ENCODE assay signal across 8 cellular contexts in genomic region chr1:248858096-248858890, GRCh38. TPM values are rescaled to one million over a fixed set of nuclear protein-coding genes. Genes with fewer than 3 reads are reported as not detected.
A peak's percentile ranks its signal among the peaks of the same experiment; 100 is the strongest.
DNase-seq lines count a peak whose midpoint lies in the region; ATAC-seq and TF ChIP-seq lines count a peak whose summit lies in the region.

No MANE protein-coding gene starts in this region.

- DNase-seq in NCI-H526 (lab: John Stamatoyannopoulos, UW), result peak; percentile 19 to 75
- DNase-seq in NCI-H526 treated with DMSO at 0.1 percent for 48 hours (lab: John Stamatoyannopoulos, UW), result no peak
- DNase-seq in RPMI8226, result peak; percentile 87
- peak in 1 of 3 donors; percentile 30 for DNase-seq in immature natural killer cell

- H3K27me3 Mint-ChIP-seq in brain (peaks cover 10% of the 10 kb centered on the region), immature natural killer cell (ENCODE audit: low read depth in 3 of 3) (peaks cover 12 to 20% (median 16%) of the 10 kb centered on the region in 3 donors)

- no peaks in the 10 kb centered on the region for H3K9me3 ChIP-seq in HUES64 (ENCODE audit: insufficient read depth, low read depth, low read length)

- H3K36me3 Mint-ChIP-seq in brain, result peaks cover 14% of the 10 kb centered on the region
- no peaks in the 10 kb centered on the region for H3K36me3 Mint-ChIP-seq in immature natural killer cell

- H3K4me1 Mint-ChIP-seq in brain, result peaks cover 56% of the 10 kb centered on the region
- peaks cover 40 to 53% of the 10 kb centered on the region in 2 donors for H3K4me1 Mint-ChIP-seq in immature natural killer cell

- peak; percentile 34 to 65 for TF ChIP-seq CTCF in brain (conservative IDR thresholded peaks at IDR 0.05)

- H3K4me3 ChIP-seq in HUES64 (ENCODE audit: low read length), result peak overlapping the region; percentile 86
- peak overlapping the region; percentile 38 to 61 (median 48) for H3K4me3 ChIP-seq in skin epidermis

- H3K9ac ChIP-seq in HUES64 (ENCODE audit: low read depth, low read length), result peak overlapping the region; percentile 84

- peaks cover 35% of the 10 kb centered on the region for H3K36me3 ChIP-seq in HUES64 (ENCODE audit: insufficient read depth, low read length)

- peaks cover 13% of the 10 kb centered on the region; the same call in 1 of the 2 replicates for H3K4me1 ChIP-seq in HUES64 (ENCODE audit: insufficient read depth, low read length)

- H3K27ac ChIP-seq in HUES64 (ENCODE audit: low read depth, low read length) (peak overlapping the region; percentile 81), skin epidermis (peak overlapping the region; percentile 47 to 95 (median 90))

- H3K27me3 ChIP-seq in HUES64 (ENCODE audit: insufficient read depth, low read length), result peaks cover 25% of the 10 kb centered on the region

- H3K9me3 Mint-ChIP-seq in brain (peaks cover 0 to 4% (median 3%) of the 10 kb centered on the region in 5 experiments), immature natural killer cell (no peaks in the 10 kb centered on the region)

- 2% methylated on average over 45 of the region's 45 CpGs for WGBS in HUES64

- ATAC-seq in GM21619 (IDR thresholded peaks at IDR 0.05; ENCODE audit: unreplicated experiment), result peak; percentile 36

- peak overlapping the region; percentile 94 to 99 (median 97) for H3K27ac Mint-ChIP-seq in brain
- H3K27ac Mint-ChIP-seq in immature natural killer cell, result peak overlapping the region; percentile 77 to 99 (median 96)

- H3K4me3 Mint-ChIP-seq in brain, result peak overlapping the region; percentile 90 to 94 (median 94)
- H3K4me3 Mint-ChIP-seq in immature natural killer cell, result peak overlapping the region; percentile 81 to 96 (median 88)

RNA-seq across cellular contexts. Expression of gene ZNF692, which starts 0.6 kb away (rescaled TPM):
- 26.5 TPM for polyA plus RNA-seq in HUES64 (2013, experiment 1 of 2)
- polyA plus RNA-seq in HUES64 (2013, experiment 2 of 2), result 26.2 TPM
- polyA plus RNA-seq in brain (ENCODE audit: insufficient read depth, low read depth, low replicate concordance) (10.5 TPM), immature natural killer cell (10 to 100 TPM in 1 of 3 donors, 1 to 10 TPM in 2; 5.5 to 11.0 (median 7.7) TPM)

RNA-seq across cellular contexts. Expression of gene ZNF672, which starts 20.3 kb away (rescaled TPM):
- 18.0 TPM for polyA plus RNA-seq in HUES64 (2013, experiment 1 of 2)
- polyA plus RNA-seq in HUES64 (2013, experiment 2 of 2), result 21.2 TPM
- 35.7 TPM for polyA plus RNA-seq in brain (ENCODE audit: insufficient read depth, low read depth, low replicate concordance)
- 10 to 100 TPM; 17.1 to 36.9 (median 29.3) TPM for polyA plus RNA-seq in immature natural killer cell

RNA-seq across cellular contexts. Expression of gene SH3BP5L, which starts 32.6 kb away (rescaled TPM):
- 13.9 TPM for polyA plus RNA-seq in HUES64 (2013, experiment 1 of 2)
- 15.6 TPM for polyA plus RNA-seq in HUES64 (2013, experiment 2 of 2)
- polyA plus RNA-seq in brain (ENCODE audit: insufficient read depth, low read depth, low replicate concordance) (40.7 TPM), immature natural killer cell (1 to 10 TPM in 2 of 3 donors, under 1 TPM in 1; 0.46 to 5.9 (median 3.2) TPM)

RNA-seq across cellular contexts. Expression of gene PGBD2, which starts 47.7 kb away (rescaled TPM):
- 4.4 TPM for polyA plus RNA-seq in HUES64 (2013, experiment 1 of 2)
- 4.1 TPM for polyA plus RNA-seq in HUES64 (2013, experiment 2 of 2)
- polyA plus RNA-seq in brain (ENCODE audit: insufficient read depth, low read depth, low replicate concordance) (2.4 TPM), immature natural killer cell (10 to 100 TPM in 1 of 3 donors, 1 to 10 TPM in 2; 6.7 to 12.4 (median 9.3) TPM)
